2 cellular contexts compared by ENCODE assay signal in genomic region chr17:48623583-48623982, GRCh38.
TF ChIP-seq lines count a peak whose summit lies in the region.

No MANE protein-coding gene starts in this region.

TF ChIP-seq in HEK293, 187 proteins besides CTCF, POLR2A, EP300 and RAD21:
- TF ChIP-seq ZBTB20 (tag by site-specific recombination; IDR thresholded peaks at IDR 0.05) (no peak), BCL6B (tag by site-specific recombination; IDR thresholded peaks at IDR 0.05) (no peak), ZNF600 (tag by site-specific recombination; IDR thresholded peaks at IDR 0.05) (peak; percentile 79), ZNF18 (tag by site-specific recombination; IDR thresholded peaks at IDR 0.05) (peak; percentile 92), ZNF658 (tag by site-specific recombination; IDR thresholded peaks at IDR 0.05) (no peak), SCRT2 (tag by site-specific recombination; IDR thresholded peaks at IDR 0.05) (no peak), ZSCAN4 (tag by site-specific recombination; IDR thresholded peaks at IDR 0.05) (no peak), ZIC2 (tag by site-specific recombination; IDR thresholded peaks at IDR 0.05) (no peak), ZNF398 (tag by site-specific recombination; IDR thresholded peaks at IDR 0.05) (peak; percentile 33; the same call in 1 of the 2 replicates), PATZ1 (tag by site-specific recombination; IDR thresholded peaks at IDR 0.05) (peak; percentile 59; the same call in 1 of the 2 replicates), GLIS2 (tag by site-specific recombination; IDR thresholded peaks at IDR 0.05) (peak; percentile 27; the same call in 1 of the 2 replicates), ZNF311 (tag by site-specific recombination; IDR thresholded peaks at IDR 0.05; ENCODE audit: borderline replicate concordance) (no peak), ZNF558 (tag by site-specific recombination; IDR thresholded peaks at IDR 0.05) (no peak), ZNF157 (tag by site-specific recombination; IDR thresholded peaks at IDR 0.05) (no peak)

TF ChIP-seq in K562, 482 proteins besides CTCF, POLR2A, EP300 and RAD21 (continues in another document):
- no peak for TF ChIP-seq NR2F6 (CRISPR knock-in tag; IDR thresholded peaks at IDR 0.05)
- no peak for TF ChIP-seq SMARCA5 (IDR thresholded peaks at IDR 0.05)
- TF ChIP-seq PURB (CRISPR knock-in tag; IDR thresholded peaks at IDR 0.05; ENCODE audit: low read depth), result no peak
- no peak for TF ChIP-seq ZNF239 (CRISPR knock-in tag; IDR thresholded peaks at IDR 0.05)
- no peak for TF ChIP-seq XRCC4 (IDR thresholded peaks at IDR 0.05; ENCODE audit: extremely low read depth, insufficient read depth, insufficient read length)
- no peak for TF ChIP-seq CHCHD3 (CRISPR knock-in tag; IDR thresholded peaks at IDR 0.05)
- TF ChIP-seq MTA3 (IDR thresholded peaks at IDR 0.05; ENCODE audit: borderline replicate concordance), result no peak
- TF ChIP-seq KDM4B (IDR thresholded peaks at IDR 0.05; ENCODE audit: borderline replicate concordance in 2 of 2, low read depth in 1 of 2), result no peak
- TF ChIP-seq PTRF (tag; IDR thresholded peaks at IDR 0.05), result no peak
- TF ChIP-seq TARDBP (IDR thresholded peaks at IDR 0.05), result no peak
- TF ChIP-seq STAT5B (CRISPR knock-in tag; IDR thresholded peaks at IDR 0.05), result no peak
- no peak for TF ChIP-seq MBD1 (CRISPR knock-in tag; IDR thresholded peaks at IDR 0.05)
- peak; percentile 37; the same call in 1 of the 2 replicates for TF ChIP-seq MTA2 (IDR thresholded peaks at IDR 0.05; ENCODE audit: low read depth)
- no peak for TF ChIP-seq ZNF395 (CRISPR knock-in tag; IDR thresholded peaks at IDR 0.05)
- TF ChIP-seq GTF2A2 (tag; IDR thresholded peaks at IDR 0.05), result no peak
- TF ChIP-seq RBBP5 (IDR thresholded peaks at IDR 0.05; ENCODE audit: borderline replicate concordance, insufficient read depth, low read length, poor library complexity, severe bottlenecking), result no peak
- TF ChIP-seq SMARCE1 (IDR thresholded peaks at IDR 0.05), result no peak
- no peak for TF ChIP-seq SIN3B (IDR thresholded peaks at IDR 0.05; ENCODE audit: low read depth)
- TF ChIP-seq THRB (CRISPR knock-in tag; conservative IDR thresholded peaks at IDR 0.05), result no peak
- TF ChIP-seq ZNF165 (CRISPR knock-in tag; IDR thresholded peaks at IDR 0.05; ENCODE audit: borderline replicate concordance), result 0 out of 2 replicates have a peak, but pooled peaks have one; percentile 4
- TF ChIP-seq TEAD1 (CRISPR knock-in tag; IDR thresholded peaks at IDR 0.05), result 0 out of 4 replicates have a peak, but pooled peaks of 1 of the 2 experiments have one; percentile 46
- no peak for TF ChIP-seq DNMT1 (IDR thresholded peaks at IDR 0.05)
- no peak for TF ChIP-seq POU5F1 (IDR thresholded peaks at IDR 0.05; ENCODE audit: borderline replicate concordance, low read depth, low read length, partially characterized antibody)
- peak; percentile 80; the same call in 1 of the 2 replicates for TF ChIP-seq HBP1 (CRISPR knock-in tag; IDR thresholded peaks at IDR 0.05)
- no peak for TF ChIP-seq UBTF (IDR thresholded peaks at IDR 0.05; ENCODE audit: borderline replicate concordance in 1 of 2, low read depth in 2 of 2, low read length in 2 of 2)
- TF ChIP-seq ARNT (IDR thresholded peaks at IDR 0.05), result 0 out of 4 replicates have a peak, but pooled peaks of 1 of the 2 experiments have one; percentile 36
- no peak for TF ChIP-seq TBL1XR1 (IDR thresholded peaks at IDR 0.05; ENCODE audit: low read length in 2 of 2)
- TF ChIP-seq ZNF41 (CRISPR knock-in tag; conservative IDR thresholded peaks at IDR 0.05), result no peak
- TF ChIP-seq MITF (IDR thresholded peaks at IDR 0.05), result no peak
- peak; percentile 52 for TF ChIP-seq RBFOX2 (IDR thresholded peaks at IDR 0.05; ENCODE audit: low read depth, low read length)
- TF ChIP-seq PBX2 (CRISPR knock-in tag; IDR thresholded peaks at IDR 0.05; ENCODE audit: low read depth), result no peak
- 0 out of 2 replicates have a peak, but pooled peaks have one; percentile 21 for TF ChIP-seq PBX2 (tag; conservative IDR thresholded peaks at IDR 0.05; ENCODE audit: low read depth)
- no peak for TF ChIP-seq MCM3 (IDR thresholded peaks at IDR 0.05)
- TF ChIP-seq ZNF124 (CRISPR knock-in tag; IDR thresholded peaks at IDR 0.05), result no peak
- TF ChIP-seq MEF2D (tag; conservative IDR thresholded peaks at IDR 0.05; ENCODE audit: low read depth), result no peak
- no peak for TF ChIP-seq CBX5 (IDR thresholded peaks at IDR 0.05; ENCODE audit: borderline replicate concordance, low read depth)
- TF ChIP-seq ZNF184 (CRISPR knock-in tag; IDR thresholded peaks at IDR 0.05), result no peak
- TF ChIP-seq BDP1 (IDR thresholded peaks at IDR 0.05; ENCODE audit: insufficient read depth, insufficient read length), result no peak
- no peak for TF ChIP-seq CBX3 (IDR thresholded peaks at IDR 0.05; ENCODE audit: borderline replicate concordance in 1 of 2, low read length in 2 of 2)
- no peak for TF ChIP-seq SAP30 (IDR thresholded peaks at IDR 0.05; ENCODE audit: borderline replicate concordance, insufficient read depth, low read depth, low read length, poor library complexity, severe bottlenecking)
- TF ChIP-seq ZNF444 (CRISPR knock-in tag; IDR thresholded peaks at IDR 0.05), result no peak
- no peak for TF ChIP-seq CBX2 (IDR thresholded peaks at IDR 0.05; ENCODE audit: insufficient read depth, low read length, poor library complexity, severe bottlenecking)
- no peak for TF ChIP-seq DEAF1 (CRISPR knock-in tag; IDR thresholded peaks at IDR 0.05)
- 0 out of 2 replicates have a peak, but pooled peaks have one; percentile 10 for TF ChIP-seq PKNOX1 (IDR thresholded peaks at IDR 0.05)
